In the genomic region with DNA sequence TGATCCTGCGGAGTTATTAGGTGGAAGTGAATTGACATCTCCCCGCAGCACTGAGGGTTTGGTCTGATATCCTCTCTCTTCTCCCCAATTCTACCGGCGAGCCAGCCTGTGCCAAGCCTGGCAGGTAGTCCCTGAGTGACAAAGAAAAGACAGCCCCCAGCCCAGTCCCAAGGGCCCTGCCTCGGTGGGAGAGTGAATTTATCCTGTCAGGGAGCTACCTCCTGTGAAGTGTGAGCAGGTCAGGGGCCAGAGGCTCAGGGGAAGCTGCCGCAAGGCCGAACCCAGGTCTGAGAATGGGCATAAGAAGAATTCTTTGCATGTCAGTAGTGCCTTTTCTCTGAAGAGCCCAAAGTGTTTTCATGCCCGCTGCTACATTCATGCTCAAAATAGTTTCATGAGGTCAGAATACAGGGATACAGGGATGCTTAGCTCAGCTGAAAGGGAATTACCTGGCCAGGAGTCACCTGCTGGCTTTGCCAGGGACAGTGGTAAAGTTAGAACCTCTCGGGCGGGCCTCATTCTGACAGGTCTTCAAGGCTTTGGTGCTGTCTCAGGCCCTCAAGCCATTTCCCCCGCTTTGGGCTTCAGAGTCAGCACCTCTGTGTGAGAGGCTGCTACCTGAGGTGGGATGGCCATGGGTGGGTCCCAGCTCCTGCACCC, we compare ENCODE assay signal across 14 cellular contexts. TPM values are rescaled to one million over a fixed set of nuclear protein-coding genes. Genes with fewer than 3 reads are reported as not detected.
A peak's percentile ranks its signal among the peaks of the same experiment; 100 is the strongest.
DNase-seq lines count a peak whose midpoint lies in the region; ATAC-seq, FAIRE-seq and TF ChIP-seq lines count a peak whose summit lies in the region.
"Had no signal": no experiment of that assay in that cellular context is flagged by ENCODE, and none has a peak within 500 bp of the region (broad histone marks: within the 10 kb centered on the region; RNA-seq: fewer than 3 reads in every experiment).

No MANE protein-coding gene starts in this region.

- H3K36me3 ChIP-seq in PC-9 (ENCODE audit: low read depth) (no peaks in the 10 kb centered on the region), bronchial epithelial cell (ENCODE audit: control insufficient read depth, insufficient read depth, low read length) (no peaks in the 10 kb centered on the region), mucosa of stomach (ENCODE audit: control insufficient read depth, insufficient read depth, low read length) (no peaks in the 10 kb centered on the region), thymus (ENCODE audit: control insufficient read depth, insufficient read depth) (no peaks in the 10 kb centered on the region)
- H3K36me3 ChIP-seq: neutrophil had no signal

- FAIRE-seq in bronchial epithelial cell (lab: Jason Lieb, UNC): no peak

- H3K27me3 ChIP-seq in PC-9 (ENCODE audit: insufficient read depth, low read depth) (no peaks in the 10 kb centered on the region), bronchial epithelial cell (ENCODE audit: control insufficient read depth, insufficient read depth, low read length) (no peaks in the 10 kb centered on the region), mucosa of stomach (ENCODE audit: control insufficient read depth, insufficient read depth, low read length) (peaks cover 8% of the 10 kb centered on the region), thymus (ENCODE audit: control insufficient read depth, insufficient read depth) (peaks cover 22% of the 10 kb centered on the region)

- no peaks in the 10 kb centered on the region for H3K9me2 ChIP-seq in PC-9 (ENCODE audit: insufficient read depth)

- no peak for ATAC-seq in GM19351 (IDR thresholded peaks at IDR 0.05; ENCODE audit: unreplicated experiment)
- ATAC-seq in GM19328 (IDR thresholded peaks at IDR 0.05; ENCODE audit: unreplicated experiment): no peak
- ATAC-seq: activated naive CD8-positive, alpha-beta T cell treated with anti-CD3 and anti-CD28 coated beads, Interleukin-2, amount 50 U/mL, for 24 hours had no signal

- H3K4me1 ChIP-seq in PC-9 (replicated peaks; ENCODE audit: insufficient read depth): peaks cover 71% of the 10 kb centered on the region
- peaks cover 63% of the 10 kb centered on the region for H3K4me1 ChIP-seq in mucosa of stomach (ENCODE audit: control insufficient read depth, insufficient read depth, low read length)
- H3K4me1 ChIP-seq in thymus (ENCODE audit: control insufficient read depth, insufficient read depth, low read length): peaks cover 3% of the 10 kb centered on the region

- peak overlapping the region; percentile 79 for H3K4me2 ChIP-seq in PC-9

- DNase-seq in PC-9 (peak in 1 of 2 experiments; percentile 35), bronchial epithelial cell (ENCODE audit: low read depth) (peak; percentile 50), NCI-H146 (lab: John Stamatoyannopoulos, UW) (no peak), KG1 (lab: John Stamatoyannopoulos, UW) (no peak)
- DNase-seq: activated CD4-positive, alpha-beta T cell treated with anti-CD3 and anti-CD28 coated beads, Interleukin-2, amount 10 ng/mL, durations not matched to agents 24 days and 14 days; activated naive CD8-positive, alpha-beta T cell treated with anti-CD3 and anti-CD28 coated beads, Interleukin-2, amount 50 U/mL, for 24 hours; activated T-cell treated with anti-CD3 and anti-CD28 coated beads, Interleukin-2, amount 50 U/mL, for 24 hours; NCI-H187 treated with DMSO at 0.1 percent for 48 hours had no signal

- intact Hi-C loops in PC-9 (cut with micrococcal nuclease; ENCODE audit: unreplicated experiment): loop anchor here (1.0 to 2.0 kb wide), 3 partner anchors 8 to 32 kb away; no protein-coding TSS in a partner anchor

- CTCF ChIA-PET in PC-9 (lab: Charles Lee): no interaction called here

- peaks cover 39% of the 10 kb centered on the region for H3F3A ChIP-seq in PC-9 (ENCODE audit: insufficient read depth, low read depth)

- peak overlapping the region; percentile 50 for H3K9ac ChIP-seq in mucosa of stomach (ENCODE audit: low read length)

- H3K79me2 ChIP-seq in PC-9 (ENCODE audit: low read depth): peaks cover 8% of the 10 kb centered on the region

- no peaks in the 10 kb centered on the region for H4K20me1 ChIP-seq in PC-9 (ENCODE audit: insufficient read depth)

- POLR2A ChIA-PET in PC-9 (lab: Charles Lee; ENCODE audit: unreplicated experiment): interaction anchor here (0.6 kb wide), 1 partner anchor 14 kb away, joined by 3 read pairs; no protein-coding TSS in a partner anchor

- H2AFZ ChIP-seq in PC-9: no peak overlapping the region

- H3K4me3 ChIP-seq in PC-9 (peak overlapping the region; percentile 42; the same call in 1 of the 2 replicates), bronchial epithelial cell (ENCODE audit: low read depth, low read length) (no peak overlapping the region), mucosa of stomach (ENCODE audit: low read length) (peak overlapping the region; percentile 5), thymus (ENCODE audit: low read length) (no peak overlapping the region)
- H3K4me3 ChIP-seq: lung had no signal

- 92% methylated on average over 11 of the region's 11 CpGs for WGBS in thymus

- TF ChIP-seq CTCF in PC-9 (conservative IDR thresholded peaks at IDR 0.05) (0 out of 2 replicates have a peak, but pooled peaks have one; percentile 11), bronchial epithelial cell (IDR thresholded peaks at IDR 0.05; ENCODE audit: insufficient read depth, low read length, severe bottlenecking) (no peak)

- BruUV-seq in PC-9 (replicated peaks; lab: Mats Ljungman, UMichigan): TSS peak; percentile 91

- H3K27ac ChIP-seq in PC-9: peak overlapping the region; percentile 87
- peak overlapping the region; percentile 79 for H3K27ac ChIP-seq in thymus (ENCODE audit: low read depth)
- H3K27ac ChIP-seq: neutrophil had no signal

- H3K9me3 ChIP-seq in PC-9 (ENCODE audit: insufficient read depth, low read depth) (no peaks in the 10 kb centered on the region), mucosa of stomach (ENCODE audit: control insufficient read depth, low read length) (no peaks in the 10 kb centered on the region), thymus (ENCODE audit: control insufficient read depth) (no peaks in the 10 kb centered on the region)
- H3K9me3 ChIP-seq: neutrophil had no signal

RNA-seq across cellular contexts. Expression of a gene that starts 5.3 kb away (rescaled TPM):
- total RNA-seq in PC-9 (2021): 12.4 and 17.6 TPM in 2 replicates
- total RNA-seq in bronchial epithelial cell: 3.4 and 4.6 TPM in 2 replicates
- polyA plus RNA-seq in thymus: 54.3 TPM

RNA-seq across cellular contexts. Expression of a gene that starts 42.4 kb away (rescaled TPM):
- total RNA-seq in PC-9 (2021): 12.5 and 12.6 TPM in 2 replicates
- 2.9 and 5.8 TPM in 2 replicates for total RNA-seq in bronchial epithelial cell
- 17.1 TPM for polyA plus RNA-seq in thymus

Comparison
In these comparisons a context has a peak if more than half of its experiments do, and no peak if none do; other contexts are left out.
1. H3K4me3 ChIP-seq: peak in PC-9 (single experiment) and mucosa of stomach (single experiment); none in bronchial epithelial cell (single experiment) and thymus (single experiment).